In the genomic region with DNA sequence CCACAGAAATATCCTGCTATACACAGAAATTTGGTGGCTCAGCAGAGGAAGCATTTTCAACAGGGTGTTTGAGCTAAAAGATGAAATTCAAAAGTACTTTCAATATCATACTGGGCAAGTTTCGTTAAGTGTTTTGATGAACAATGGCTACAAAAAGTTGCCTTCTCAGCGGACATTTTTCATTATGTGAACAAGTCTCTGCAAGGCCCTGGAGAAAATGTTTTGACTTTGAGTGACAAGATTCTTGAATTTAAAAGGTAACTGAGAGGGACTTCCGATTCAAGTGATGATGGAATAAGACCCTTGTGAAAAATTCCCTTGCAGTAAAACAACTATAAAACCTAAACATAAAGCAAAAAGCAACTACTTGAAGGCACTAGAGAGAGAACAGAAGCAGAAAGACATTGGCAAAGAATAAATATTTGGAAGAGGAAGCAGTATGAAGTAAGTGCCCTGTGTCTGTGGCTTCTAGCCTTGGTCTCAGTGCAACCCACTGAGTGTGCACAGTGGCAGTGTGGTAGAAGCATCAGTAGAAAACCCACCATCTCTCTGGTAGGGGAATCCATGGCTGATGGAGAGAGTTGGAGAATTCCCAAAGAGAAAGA, we compare ENCODE assay signal across 1 cellular context.
TF ChIP-seq lines count a peak whose summit lies in the region.

No MANE protein-coding gene starts in this region.

TF ChIP-seq in K562, 482 proteins besides CTCF, POLR2A, EP300 and RAD21 (continued from another document and continues in another):
- TF ChIP-seq, protein P1, sequence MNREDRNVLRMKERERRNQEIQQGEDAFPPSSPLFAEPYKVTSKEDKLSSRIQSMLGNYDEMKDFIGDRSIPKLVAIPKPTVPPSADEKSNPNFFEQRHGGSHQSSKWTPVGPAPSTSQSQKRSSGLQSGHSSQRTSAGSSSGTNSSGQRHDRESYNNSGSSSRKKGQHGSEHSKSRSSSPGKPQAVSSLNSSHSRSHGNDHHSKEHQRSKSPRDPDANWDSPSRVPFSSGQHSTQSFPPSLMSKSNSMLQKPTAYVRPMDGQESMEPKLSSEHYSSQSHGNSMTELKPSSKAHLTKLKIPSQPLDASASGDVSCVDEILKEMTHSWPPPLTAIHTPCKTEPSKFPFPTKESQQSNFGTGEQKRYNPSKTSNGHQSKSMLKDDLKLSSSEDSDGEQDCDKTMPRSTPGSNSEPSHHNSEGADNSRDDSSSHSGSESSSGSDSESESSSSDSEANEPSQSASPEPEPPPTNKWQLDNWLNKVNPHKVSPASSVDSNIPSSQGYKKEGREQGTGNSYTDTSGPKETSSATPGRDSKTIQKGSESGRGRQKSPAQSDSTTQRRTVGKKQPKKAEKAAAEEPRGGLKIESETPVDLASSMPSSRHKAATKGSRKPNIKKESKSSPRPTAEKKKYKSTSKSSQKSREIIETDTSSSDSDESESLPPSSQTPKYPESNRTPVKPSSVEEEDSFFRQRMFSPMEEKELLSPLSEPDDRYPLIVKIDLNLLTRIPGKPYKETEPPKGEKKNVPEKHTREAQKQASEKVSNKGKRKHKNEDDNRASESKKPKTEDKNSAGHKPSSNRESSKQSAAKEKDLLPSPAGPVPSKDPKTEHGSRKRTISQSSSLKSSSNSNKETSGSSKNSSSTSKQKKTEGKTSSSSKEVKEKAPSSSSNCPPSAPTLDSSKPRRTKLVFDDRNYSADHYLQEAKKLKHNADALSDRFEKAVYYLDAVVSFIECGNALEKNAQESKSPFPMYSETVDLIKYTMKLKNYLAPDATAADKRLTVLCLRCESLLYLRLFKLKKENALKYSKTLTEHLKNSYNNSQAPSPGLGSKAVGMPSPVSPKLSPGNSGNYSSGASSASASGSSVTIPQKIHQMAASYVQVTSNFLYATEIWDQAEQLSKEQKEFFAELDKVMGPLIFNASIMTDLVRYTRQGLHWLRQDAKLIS (CRISPR knock-in tag; IDR thresholded peaks at IDR 0.05) = peak; percentile 20; the same call in 1 of the 2 replicates
- TF ChIP-seq HDAC2 (IDR thresholded peaks at IDR 0.05) = no peak
- peak; percentile 22; the same call in 1 of the 2 replicates for TF ChIP-seq ZNF239 (CRISPR knock-in tag; IDR thresholded peaks at IDR 0.05)
- TF ChIP-seq TAF7 (tag; IDR thresholded peaks at IDR 0.05) = 0 out of 2 replicates have a peak, but pooled peaks have one; percentile 41
- TF ChIP-seq ZNF445 (CRISPR knock-in tag; IDR thresholded peaks at IDR 0.05; ENCODE audit: low read depth) = 0 out of 2 replicates have a peak, but pooled peaks have one; percentile 29
- TF ChIP-seq DDX20 (tag; IDR thresholded peaks at IDR 0.05; ENCODE audit: low read depth) = 0 out of 2 replicates have a peak, but pooled peaks have one; percentile 27
- TF ChIP-seq, protein P2, sequence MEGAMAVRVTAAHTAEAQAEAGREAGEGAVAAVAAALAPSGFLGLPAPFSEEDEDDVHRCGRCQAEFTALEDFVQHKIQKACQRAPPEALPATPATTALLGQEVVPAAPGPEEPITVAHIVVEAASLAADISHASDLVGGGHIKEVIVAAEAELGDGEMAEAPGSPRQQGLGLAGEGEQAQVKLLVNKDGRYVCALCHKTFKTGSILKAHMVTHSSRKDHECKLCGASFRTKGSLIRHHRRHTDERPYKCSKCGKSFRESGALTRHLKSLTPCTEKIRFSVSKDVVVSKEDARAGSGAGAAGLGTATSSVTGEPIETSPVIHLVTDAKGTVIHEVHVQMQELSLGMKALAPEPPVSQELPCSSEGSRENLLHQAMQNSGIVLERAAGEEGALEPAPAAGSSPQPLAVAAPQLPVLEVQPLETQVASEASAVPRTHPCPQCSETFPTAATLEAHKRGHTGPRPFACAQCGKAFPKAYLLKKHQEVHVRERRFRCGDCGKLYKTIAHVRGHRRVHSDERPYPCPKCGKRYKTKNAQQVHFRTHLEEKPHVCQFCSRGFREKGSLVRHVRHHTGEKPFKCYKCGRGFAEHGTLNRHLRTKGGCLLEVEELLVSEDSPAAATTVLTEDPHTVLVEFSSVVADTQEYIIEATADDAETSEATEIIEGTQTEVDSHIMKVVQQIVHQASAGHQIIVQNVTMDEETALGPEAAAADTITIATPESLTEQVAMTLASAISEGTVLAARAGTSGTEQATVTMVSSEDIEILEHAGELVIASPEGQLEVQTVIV (CRISPR knock-in tag; IDR thresholded peaks at IDR 0.05; ENCODE audit: borderline replicate concordance) = 0 out of 2 replicates have a peak, but pooled peaks have one; percentile 52
- TF ChIP-seq, protein P3, sequence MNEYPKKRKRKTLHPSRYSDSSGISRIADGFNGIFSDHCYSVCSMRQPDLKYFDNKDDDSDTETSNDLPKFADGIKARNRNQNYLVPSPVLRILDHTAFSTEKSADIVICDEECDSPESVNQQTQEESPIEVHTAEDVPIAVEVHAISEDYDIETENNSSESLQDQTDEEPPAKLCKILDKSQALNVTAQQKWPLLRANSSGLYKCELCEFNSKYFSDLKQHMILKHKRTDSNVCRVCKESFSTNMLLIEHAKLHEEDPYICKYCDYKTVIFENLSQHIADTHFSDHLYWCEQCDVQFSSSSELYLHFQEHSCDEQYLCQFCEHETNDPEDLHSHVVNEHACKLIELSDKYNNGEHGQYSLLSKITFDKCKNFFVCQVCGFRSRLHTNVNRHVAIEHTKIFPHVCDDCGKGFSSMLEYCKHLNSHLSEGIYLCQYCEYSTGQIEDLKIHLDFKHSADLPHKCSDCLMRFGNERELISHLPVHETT (CRISPR knock-in tag; conservative IDR thresholded peaks at IDR 0.05 in 1 of 2, IDR thresholded peaks at IDR 0.05 in 1 of 2) = no peak
- TF ChIP-seq ZNF589 (CRISPR knock-in tag; IDR thresholded peaks at IDR 0.05; ENCODE audit: low read depth) = peak; percentile 96
- TF ChIP-seq PHF20 (IDR thresholded peaks at IDR 0.05; ENCODE audit: partially characterized antibody) = no peak
- peak; percentile 83 for TF ChIP-seq NFXL1 (CRISPR knock-in tag; IDR thresholded peaks at IDR 0.05)
- TF ChIP-seq ZNF668 (CRISPR knock-in tag; IDR thresholded peaks at IDR 0.05) = peak; percentile 3; the same call in 1 of the 2 replicates
- TF ChIP-seq PHB2 (IDR thresholded peaks at IDR 0.05; ENCODE audit: low read depth) = no peak
- TF ChIP-seq, protein P4, sequence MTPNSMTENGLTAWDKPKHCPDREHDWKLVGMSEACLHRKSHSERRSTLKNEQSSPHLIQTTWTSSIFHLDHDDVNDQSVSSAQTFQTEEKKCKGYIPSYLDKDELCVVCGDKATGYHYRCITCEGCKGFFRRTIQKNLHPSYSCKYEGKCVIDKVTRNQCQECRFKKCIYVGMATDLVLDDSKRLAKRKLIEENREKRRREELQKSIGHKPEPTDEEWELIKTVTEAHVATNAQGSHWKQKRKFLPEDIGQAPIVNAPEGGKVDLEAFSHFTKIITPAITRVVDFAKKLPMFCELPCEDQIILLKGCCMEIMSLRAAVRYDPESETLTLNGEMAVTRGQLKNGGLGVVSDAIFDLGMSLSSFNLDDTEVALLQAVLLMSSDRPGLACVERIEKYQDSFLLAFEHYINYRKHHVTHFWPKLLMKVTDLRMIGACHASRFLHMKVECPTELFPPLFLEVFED (CRISPR knock-in tag; conservative IDR thresholded peaks at IDR 0.05) = 0 out of 2 replicates have a peak, but pooled peaks have one; percentile 29
- TF ChIP-seq, protein P5, sequence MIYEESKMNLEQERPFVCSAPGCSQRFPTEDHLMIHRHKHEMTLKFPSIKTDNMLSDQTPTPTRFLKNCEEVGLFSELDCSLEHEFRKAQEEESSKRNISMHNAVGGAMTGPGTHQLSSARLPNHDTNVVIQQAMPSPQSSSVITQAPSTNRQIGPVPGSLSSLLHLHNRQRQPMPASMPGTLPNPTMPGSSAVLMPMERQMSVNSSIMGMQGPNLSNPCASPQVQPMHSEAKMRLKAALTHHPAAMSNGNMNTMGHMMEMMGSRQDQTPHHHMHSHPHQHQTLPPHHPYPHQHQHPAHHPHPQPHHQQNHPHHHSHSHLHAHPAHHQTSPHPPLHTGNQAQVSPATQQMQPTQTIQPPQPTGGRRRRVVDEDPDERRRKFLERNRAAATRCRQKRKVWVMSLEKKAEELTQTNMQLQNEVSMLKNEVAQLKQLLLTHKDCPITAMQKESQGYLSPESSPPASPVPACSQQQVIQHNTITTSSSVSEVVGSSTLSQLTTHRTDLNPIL (CRISPR knock-in tag; IDR thresholded peaks at IDR 0.05) = peak; percentile 63; the same call in 1 of the 2 replicates
- TF ChIP-seq FOXJ3 (CRISPR knock-in tag; IDR thresholded peaks at IDR 0.05) = no peak
- TF ChIP-seq DMBX1 (CRISPR knock-in tag; IDR thresholded peaks at IDR 0.05; ENCODE audit: borderline replicate concordance) = peak; percentile 58; the same call in 1 of the 2 replicates
- no peak for TF ChIP-seq CBFA2T3 (IDR thresholded peaks at IDR 0.05)
- TF ChIP-seq ZNF134 (CRISPR knock-in tag; conservative IDR thresholded peaks at IDR 0.05) = peak; percentile 10; the same call in 1 of the 2 replicates
- peak; percentile 45; the same call in 1 of the 2 replicates for TF ChIP-seq HIVEP1 (CRISPR knock-in tag; IDR thresholded peaks at IDR 0.05)
- TF ChIP-seq ZNF644 (tag; IDR thresholded peaks at IDR 0.05; ENCODE audit: low read depth) = peak; percentile 62; the same call in 1 of the 2 replicates
- TF ChIP-seq CEBPB (tag; IDR thresholded peaks at IDR 0.05) = no peak
- no peak; the same call in 1 of the 2 replicates for TF ChIP-seq BRD4 (IDR thresholded peaks at IDR 0.05)
- TF ChIP-seq RBM15 (IDR thresholded peaks at IDR 0.05; ENCODE audit: insufficient read depth, low read length) = no peak
- TF ChIP-seq ZNF696 (CRISPR knock-in tag; conservative IDR thresholded peaks at IDR 0.05) = 0 out of 2 replicates have a peak, but pooled peaks have one; percentile 31
- TF ChIP-seq ZNF174 (CRISPR knock-in tag; IDR thresholded peaks at IDR 0.05) = no peak
- TF ChIP-seq, protein P6, sequence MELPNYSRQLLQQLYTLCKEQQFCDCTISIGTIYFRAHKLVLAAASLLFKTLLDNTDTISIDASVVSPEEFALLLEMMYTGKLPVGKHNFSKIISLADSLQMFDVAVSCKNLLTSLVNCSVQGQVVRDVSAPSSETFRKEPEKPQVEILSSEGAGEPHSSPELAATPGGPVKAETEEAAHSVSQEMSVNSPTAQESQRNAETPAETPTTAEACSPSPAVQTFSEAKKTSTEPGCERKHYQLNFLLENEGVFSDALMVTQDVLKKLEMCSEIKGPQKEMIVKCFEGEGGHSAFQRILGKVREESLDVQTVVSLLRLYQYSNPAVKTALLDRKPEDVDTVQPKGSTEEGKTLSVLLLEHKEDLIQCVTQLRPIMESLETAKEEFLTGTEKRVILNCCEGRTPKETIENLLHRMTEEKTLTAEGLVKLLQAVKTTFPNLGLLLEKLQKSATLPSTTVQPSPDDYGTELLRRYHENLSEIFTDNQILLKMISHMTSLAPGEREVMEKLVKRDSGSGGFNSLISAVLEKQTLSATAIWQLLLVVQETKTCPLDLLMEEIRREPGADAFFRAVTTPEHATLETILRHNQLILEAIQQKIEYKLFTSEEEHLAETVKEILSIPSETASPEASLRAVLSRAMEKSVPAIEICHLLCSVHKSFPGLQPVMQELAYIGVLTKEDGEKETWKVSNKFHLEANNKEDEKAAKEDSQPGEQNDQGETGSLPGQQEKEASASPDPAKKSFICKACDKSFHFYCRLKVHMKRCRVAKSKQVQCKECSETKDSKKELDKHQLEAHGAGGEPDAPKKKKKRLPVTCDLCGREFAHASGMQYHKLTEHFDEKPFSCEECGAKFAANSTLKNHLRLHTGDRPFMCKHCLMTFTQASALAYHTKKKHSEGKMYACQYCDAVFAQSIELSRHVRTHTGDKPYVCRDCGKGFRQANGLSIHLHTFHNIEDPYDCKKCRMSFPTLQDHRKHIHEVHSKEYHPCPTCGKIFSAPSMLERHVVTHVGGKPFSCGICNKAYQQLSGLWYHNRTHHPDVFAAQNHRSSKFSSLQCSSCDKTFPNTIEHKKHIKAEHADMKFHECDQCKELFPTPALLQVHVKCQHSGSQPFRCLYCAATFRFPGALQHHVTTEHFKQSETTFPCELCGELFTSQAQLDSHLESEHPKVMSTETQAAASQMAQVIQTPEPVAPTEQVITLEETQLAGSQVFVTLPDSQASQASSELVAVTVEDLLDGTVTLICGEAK (IDR thresholded peaks at IDR 0.05) = no peak
- TF ChIP-seq, protein P6 (CRISPR knock-in tag; IDR thresholded peaks at IDR 0.05) = no peak
- peak; percentile 84 for TF ChIP-seq GTF2A2 (tag; IDR thresholded peaks at IDR 0.05)
- no peak for TF ChIP-seq TBL1XR1 (IDR thresholded peaks at IDR 0.05; ENCODE audit: low read length in 2 of 2)
- peak; percentile 30; the same call in 1 of the 2 replicates for TF ChIP-seq ILK (tag; IDR thresholded peaks at IDR 0.05; ENCODE audit: borderline replicate concordance, low read depth)
- peak; percentile 51; the same call in 1 of the 2 replicates for TF ChIP-seq SMAD4 (CRISPR knock-in tag; conservative IDR thresholded peaks at IDR 0.05)
- no peak for TF ChIP-seq CBX8 (IDR thresholded peaks at IDR 0.05; ENCODE audit: borderline replicate concordance, extremely low read depth, low read depth, low read length, poor library complexity, severe bottlenecking)
- TF ChIP-seq, protein P7, sequence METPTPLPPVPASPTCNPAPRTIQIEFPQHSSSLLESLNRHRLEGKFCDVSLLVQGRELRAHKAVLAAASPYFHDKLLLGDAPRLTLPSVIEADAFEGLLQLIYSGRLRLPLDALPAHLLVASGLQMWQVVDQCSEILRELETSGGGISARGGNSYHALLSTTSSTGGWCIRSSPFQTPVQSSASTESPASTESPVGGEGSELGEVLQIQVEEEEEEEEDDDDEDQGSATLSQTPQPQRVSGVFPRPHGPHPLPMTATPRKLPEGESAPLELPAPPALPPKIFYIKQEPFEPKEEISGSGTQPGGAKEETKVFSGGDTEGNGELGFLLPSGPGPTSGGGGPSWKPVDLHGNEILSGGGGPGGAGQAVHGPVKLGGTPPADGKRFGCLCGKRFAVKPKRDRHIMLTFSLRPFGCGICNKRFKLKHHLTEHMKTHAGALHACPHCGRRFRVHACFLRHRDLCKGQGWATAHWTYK (CRISPR knock-in tag; IDR thresholded peaks at IDR 0.05) = peak; percentile 4; the same call in 1 of the 2 replicates
